In genomic region chr19:18557474-18558201, GRCh38 we compare ENCODE assay signal across 1 cellular context.
A peak's percentile ranks its signal among the peaks of the same experiment; 100 is the strongest.
TF ChIP-seq lines count a peak whose summit lies in the region.

Gene KXD1 (plus strand): TSS chr19:18557870. CDS start chr19:18562057, 4,187 bp downstream.

TF ChIP-seq in HepG2, 621 proteins besides CTCF, POLR2A, EP300 and RAD21 (continued from another document and continues in another):
- TF ChIP-seq USF2 (IDR thresholded peaks at IDR 0.05; ENCODE audit: low read depth, low read length) (no peak), USF2 (CRISPR knock-in tag; IDR thresholded peaks at IDR 0.05; ENCODE audit: borderline replicate concordance) (no peak), SALL1 (CRISPR knock-in tag; IDR thresholded peaks at IDR 0.05) (peak; percentile 88), SCMH1 (CRISPR knock-in tag; IDR thresholded peaks at IDR 0.05; ENCODE audit: borderline replicate concordance) (no peak), TFE3 (CRISPR knock-in tag; IDR thresholded peaks at IDR 0.05) (peak; percentile 65), AGO2 (optimal IDR thresholded peaks at IDR 0.05; ENCODE audit: low read depth, low read length) (peak; percentile 41), NFYB (CRISPR knock-in tag; IDR thresholded peaks at IDR 0.05) (peak; percentile 68), KDM6A (CRISPR knock-in tag; IDR thresholded peaks at IDR 0.05; ENCODE audit: low read depth) (0 out of 2 replicates have a peak, but pooled peaks have one; percentile 7), SOX6 (IDR thresholded peaks at IDR 0.05) (no peak), SOX6 (CRISPR knock-in tag; IDR thresholded peaks at IDR 0.05) (peak; percentile 26; the same call in 1 of the 2 replicates), RORA (CRISPR knock-in tag; IDR thresholded peaks at IDR 0.05) (no peak), ZNF562 (CRISPR knock-in tag; IDR thresholded peaks at IDR 0.05; ENCODE audit: borderline replicate concordance) (no peak), NR2F2 (IDR thresholded peaks at IDR 0.05; ENCODE audit: borderline replicate concordance, low read depth) (no peak), RXRA (CRISPR knock-in tag; IDR thresholded peaks at IDR 0.05) (no peak), ZMYM4 (CRISPR knock-in tag; IDR thresholded peaks at IDR 0.05) (no peak), NFATC3 (CRISPR knock-in tag; IDR thresholded peaks at IDR 0.05) (no peak), TMF1 (CRISPR knock-in tag; IDR thresholded peaks at IDR 0.05; ENCODE audit: low read depth) (no peak), ATF2 (CRISPR knock-in tag; IDR thresholded peaks at IDR 0.05) (no peak), JUN (CRISPR knock-in tag; IDR thresholded peaks at IDR 0.05) (no peak), ZNF18 (CRISPR knock-in tag; IDR thresholded peaks at IDR 0.05; ENCODE audit: insufficient replicate concordance) (no peak), ZNF180 (CRISPR knock-in tag; IDR thresholded peaks at IDR 0.05; ENCODE audit: borderline replicate concordance, low read depth) (no peak), ZNF704 (CRISPR knock-in tag; IDR thresholded peaks at IDR 0.05; ENCODE audit: borderline replicate concordance) (no peak), KMT2A (CRISPR knock-in tag; IDR thresholded peaks at IDR 0.05) (peak; percentile 44; the same call in 1 of the 2 replicates), EEA1 (CRISPR knock-in tag; IDR thresholded peaks at IDR 0.05; ENCODE audit: borderline replicate concordance) (peak; percentile 48; the same call in 1 of the 2 replicates), WIZ (CRISPR knock-in tag; IDR thresholded peaks at IDR 0.05) (no peak), SMAD3 (CRISPR knock-in tag; IDR thresholded peaks at IDR 0.05) (no peak)
- TF ChIP-seq, protein P1, sequence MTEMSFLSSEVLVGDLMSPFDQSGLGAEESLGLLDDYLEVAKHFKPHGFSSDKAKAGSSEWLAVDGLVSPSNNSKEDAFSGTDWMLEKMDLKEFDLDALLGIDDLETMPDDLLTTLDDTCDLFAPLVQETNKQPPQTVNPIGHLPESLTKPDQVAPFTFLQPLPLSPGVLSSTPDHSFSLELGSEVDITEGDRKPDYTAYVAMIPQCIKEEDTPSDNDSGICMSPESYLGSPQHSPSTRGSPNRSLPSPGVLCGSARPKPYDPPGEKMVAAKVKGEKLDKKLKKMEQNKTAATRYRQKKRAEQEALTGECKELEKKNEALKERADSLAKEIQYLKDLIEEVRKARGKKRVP (CRISPR knock-in tag; IDR thresholded peaks at IDR 0.05): no peak
- TF ChIP-seq, protein P2, sequence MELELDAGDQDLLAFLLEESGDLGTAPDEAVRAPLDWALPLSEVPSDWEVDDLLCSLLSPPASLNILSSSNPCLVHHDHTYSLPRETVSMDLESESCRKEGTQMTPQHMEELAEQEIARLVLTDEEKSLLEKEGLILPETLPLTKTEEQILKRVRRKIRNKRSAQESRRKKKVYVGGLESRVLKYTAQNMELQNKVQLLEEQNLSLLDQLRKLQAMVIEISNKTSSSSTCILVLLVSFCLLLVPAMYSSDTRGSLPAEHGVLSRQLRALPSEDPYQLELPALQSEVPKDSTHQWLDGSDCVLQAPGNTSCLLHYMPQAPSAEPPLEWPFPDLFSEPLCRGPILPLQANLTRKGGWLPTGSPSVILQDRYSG (CRISPR knock-in tag; IDR thresholded peaks at IDR 0.05): no peak
- TF ChIP-seq, protein P3, sequence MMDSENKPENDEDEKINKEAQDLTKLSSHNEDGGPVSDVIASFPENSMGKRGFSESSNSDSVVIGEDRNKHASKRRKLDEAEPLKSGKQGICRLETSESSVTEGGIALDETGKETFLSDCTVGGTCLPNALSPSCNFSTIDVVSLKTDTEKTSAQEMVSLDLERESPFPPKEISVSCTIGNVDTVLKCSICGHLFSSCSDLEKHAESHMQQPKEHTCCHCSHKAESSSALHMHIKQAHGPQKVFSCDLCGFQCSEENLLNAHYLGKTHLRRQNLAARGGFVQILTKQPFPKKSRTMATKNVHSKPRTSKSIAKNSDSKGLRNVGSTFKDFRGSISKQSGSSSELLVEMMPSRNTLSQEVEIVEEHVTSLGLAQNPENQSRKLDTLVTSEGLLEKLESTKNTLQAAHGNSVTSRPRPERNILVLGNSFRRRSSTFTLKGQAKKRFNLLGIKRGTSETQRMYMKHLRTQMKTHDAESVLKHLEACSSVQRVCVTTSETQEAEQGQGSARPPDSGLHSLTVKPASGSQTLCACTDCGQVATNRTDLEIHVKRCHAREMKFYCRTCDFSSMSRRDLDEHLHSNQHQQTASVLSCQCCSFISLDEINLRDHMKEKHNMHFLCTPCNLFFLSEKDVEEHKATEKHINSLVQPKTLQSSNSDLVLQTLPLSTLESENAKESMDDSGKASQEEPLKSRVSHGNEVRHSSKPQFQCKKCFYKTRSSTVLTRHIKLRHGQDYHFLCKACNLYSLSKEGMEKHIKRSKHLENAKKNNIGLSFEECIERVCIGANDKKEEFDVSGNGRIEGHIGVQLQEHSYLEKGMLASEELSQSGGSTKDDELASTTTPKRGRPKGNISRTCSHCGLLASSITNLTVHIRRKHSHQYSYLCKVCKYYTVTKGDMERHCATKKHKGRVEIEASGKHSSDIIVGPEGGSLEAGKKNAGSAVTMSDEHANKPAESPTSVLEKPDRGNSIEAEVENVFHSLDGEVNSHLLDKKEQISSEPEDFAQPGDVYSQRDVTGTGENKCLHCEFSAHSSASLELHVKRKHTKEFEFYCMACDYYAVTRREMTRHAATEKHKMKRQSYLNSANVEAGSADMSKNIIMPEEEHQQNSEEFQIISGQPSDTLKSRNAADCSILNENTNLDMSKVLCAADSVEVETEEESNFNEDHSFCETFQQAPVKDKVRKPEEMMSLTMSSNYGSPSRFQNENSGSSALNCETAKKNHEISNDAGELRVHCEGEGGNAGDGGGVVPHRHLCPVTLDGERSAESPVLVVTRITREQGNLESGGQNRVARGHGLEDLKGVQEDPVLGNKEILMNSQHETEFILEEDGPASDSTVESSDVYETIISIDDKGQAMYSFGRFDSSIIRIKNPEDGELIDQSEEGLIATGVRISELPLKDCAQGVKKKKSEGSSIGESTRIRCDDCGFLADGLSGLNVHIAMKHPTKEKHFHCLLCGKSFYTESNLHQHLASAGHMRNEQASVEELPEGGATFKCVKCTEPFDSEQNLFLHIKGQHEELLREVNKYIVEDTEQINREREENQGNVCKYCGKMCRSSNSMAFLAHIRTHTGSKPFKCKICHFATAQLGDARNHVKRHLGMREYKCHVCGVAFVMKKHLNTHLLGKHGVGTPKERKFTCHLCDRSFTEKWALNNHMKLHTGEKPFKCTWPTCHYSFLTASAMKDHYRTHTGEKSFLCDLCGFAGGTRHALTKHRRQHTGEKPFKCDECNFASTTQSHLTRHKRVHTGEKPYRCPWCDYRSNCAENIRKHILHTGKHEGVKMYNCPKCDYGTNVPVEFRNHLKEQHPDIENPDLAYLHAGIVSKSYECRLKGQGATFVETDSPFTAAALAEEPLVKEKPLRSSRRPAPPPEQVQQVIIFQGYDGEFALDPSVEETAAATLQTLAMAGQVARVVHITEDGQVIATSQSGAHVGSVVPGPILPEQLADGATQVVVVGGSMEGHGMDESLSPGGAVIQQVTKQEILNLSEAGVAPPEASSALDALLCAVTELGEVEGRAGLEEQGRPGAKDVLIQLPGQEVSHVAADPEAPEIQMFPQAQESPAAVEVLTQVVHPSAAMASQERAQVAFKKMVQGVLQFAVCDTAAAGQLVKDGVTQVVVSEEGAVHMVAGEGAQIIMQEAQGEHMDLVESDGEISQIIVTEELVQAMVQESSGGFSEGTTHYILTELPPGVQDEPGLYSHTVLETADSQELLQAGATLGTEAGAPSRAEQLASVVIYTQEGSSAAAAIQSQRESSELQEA (CRISPR knock-in tag; IDR thresholded peaks at IDR 0.05; ENCODE audit: not compliant biosample characterization): no peak
- TF ChIP-seq, protein P4, sequence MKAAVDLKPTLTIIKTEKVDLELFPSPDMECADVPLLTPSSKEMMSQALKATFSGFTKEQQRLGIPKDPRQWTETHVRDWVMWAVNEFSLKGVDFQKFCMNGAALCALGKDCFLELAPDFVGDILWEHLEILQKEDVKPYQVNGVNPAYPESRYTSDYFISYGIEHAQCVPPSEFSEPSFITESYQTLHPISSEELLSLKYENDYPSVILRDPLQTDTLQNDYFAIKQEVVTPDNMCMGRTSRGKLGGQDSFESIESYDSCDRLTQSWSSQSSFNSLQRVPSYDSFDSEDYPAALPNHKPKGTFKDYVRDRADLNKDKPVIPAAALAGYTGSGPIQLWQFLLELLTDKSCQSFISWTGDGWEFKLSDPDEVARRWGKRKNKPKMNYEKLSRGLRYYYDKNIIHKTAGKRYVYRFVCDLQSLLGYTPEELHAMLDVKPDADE (CRISPR knock-in tag; IDR thresholded peaks at IDR 0.05): no peak
- TF ChIP-seq, protein P5, sequence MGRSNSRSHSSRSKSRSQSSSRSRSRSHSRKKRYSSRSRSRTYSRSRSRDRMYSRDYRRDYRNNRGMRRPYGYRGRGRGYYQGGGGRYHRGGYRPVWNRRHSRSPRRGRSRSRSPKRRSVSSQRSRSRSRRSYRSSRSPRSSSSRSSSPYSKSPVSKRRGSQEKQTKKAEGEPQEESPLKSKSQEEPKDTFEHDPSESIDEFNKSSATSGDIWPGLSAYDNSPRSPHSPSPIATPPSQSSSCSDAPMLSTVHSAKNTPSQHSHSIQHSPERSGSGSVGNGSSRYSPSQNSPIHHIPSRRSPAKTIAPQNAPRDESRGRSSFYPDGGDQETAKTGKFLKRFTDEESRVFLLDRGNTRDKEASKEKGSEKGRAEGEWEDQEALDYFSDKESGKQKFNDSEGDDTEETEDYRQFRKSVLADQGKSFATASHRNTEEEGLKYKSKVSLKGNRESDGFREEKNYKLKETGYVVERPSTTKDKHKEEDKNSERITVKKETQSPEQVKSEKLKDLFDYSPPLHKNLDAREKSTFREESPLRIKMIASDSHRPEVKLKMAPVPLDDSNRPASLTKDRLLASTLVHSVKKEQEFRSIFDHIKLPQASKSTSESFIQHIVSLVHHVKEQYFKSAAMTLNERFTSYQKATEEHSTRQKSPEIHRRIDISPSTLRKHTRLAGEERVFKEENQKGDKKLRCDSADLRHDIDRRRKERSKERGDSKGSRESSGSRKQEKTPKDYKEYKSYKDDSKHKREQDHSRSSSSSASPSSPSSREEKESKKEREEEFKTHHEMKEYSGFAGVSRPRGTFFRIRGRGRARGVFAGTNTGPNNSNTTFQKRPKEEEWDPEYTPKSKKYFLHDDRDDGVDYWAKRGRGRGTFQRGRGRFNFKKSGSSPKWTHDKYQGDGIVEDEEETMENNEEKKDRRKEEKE (IDR thresholded peaks at IDR 0.05): no peak
